10 cellular contexts compared by ENCODE assay signal in the genomic region with DNA sequence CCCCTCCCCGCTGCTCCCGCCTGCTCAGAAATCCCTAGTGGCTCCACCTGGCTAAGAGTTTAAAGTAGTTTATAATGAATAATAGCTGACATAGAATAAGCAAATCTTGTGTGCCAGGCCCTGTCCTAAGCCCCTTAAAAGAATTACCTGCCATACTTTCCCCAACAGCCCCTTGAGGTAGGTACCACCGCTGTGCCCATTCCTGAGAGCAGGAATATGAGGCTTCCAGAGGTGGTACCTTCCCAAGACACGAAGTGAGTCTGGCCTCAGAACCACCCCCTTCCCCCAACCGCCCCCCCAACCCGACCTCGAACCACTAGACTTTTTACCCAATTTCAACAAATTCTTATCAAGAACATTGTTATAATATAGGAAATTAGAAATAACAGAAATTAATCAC. TPM values are rescaled to one million over a fixed set of nuclear protein-coding genes. Genes with fewer than 3 reads are reported as not detected.
A peak's percentile ranks its signal among the peaks of the same experiment; 100 is the strongest.
DNase-seq lines count a peak whose midpoint lies in the region; ATAC-seq and TF ChIP-seq lines count a peak whose summit lies in the region.
"Had no signal": no experiment of that assay in that cellular context is flagged by ENCODE, and none has a peak within 500 bp of the region (broad histone marks: within the 10 kb centered on the region; RNA-seq: fewer than 3 reads in every experiment).

No MANE protein-coding gene starts in this region.

- H3K4me1 ChIP-seq in SK-N-SH (ENCODE audit: control insufficient read depth in 1 of 2, insufficient read depth in 2 of 2, low read depth in 1 of 2, low read length in 1 of 2), result peaks cover 0 to 13% of the 10 kb centered on the region in 2 experiments; a peak in 1 of 4 replicates
- H3K4me1 ChIP-seq in iPS-20b (ENCODE audit: insufficient read depth, low read length), result no peaks in the 10 kb centered on the region
- H3K4me1 ChIP-seq in gastroesophageal sphincter, result peaks cover 0 to 28% (median 10%) of the 10 kb centered on the region in 3 donors

- H3K27me3 ChIP-seq in SK-N-SH (ENCODE audit: insufficient read depth), result no peaks in the 10 kb centered on the region
- H3K27me3 ChIP-seq in iPS-20b (ENCODE audit: insufficient read depth, low read length), result peaks cover 50% of the 10 kb centered on the region
- no peaks in the 10 kb centered on the region for H3K27me3 ChIP-seq in gastroesophageal sphincter

- no peaks in the 10 kb centered on the region for H3K9me3 Mint-ChIP-seq in activated CD4-positive, alpha-beta memory T cell treated with anti-CD3 and anti-CD28 coated beads, Interleukin-2, amount 10 ng/mL, durations not matched to agents 7 days and 5 days
- no peaks in the 10 kb centered on the region for H3K9me3 Mint-ChIP-seq in stimulated activated naive B cell treated with anti-CD40 and anti-IgM and Interleukin-4, amounts not matched to agents 10 μg/mL and 1 μg/mL and 100 μg/mL, for 72 hours

- H4K20me1 ChIP-seq in SK-N-SH (ENCODE audit: insufficient read depth), result 0 out of 2 replicates have a peak, but pooled peaks cover 6% of the 10 kb centered on the region

- no peak overlapping the region for H3K27ac Mint-ChIP-seq in activated CD4-positive, alpha-beta memory T cell treated with anti-CD3 and anti-CD28 coated beads, Interleukin-2, amount 10 ng/mL, durations not matched to agents 7 days and 5 days
- no peak overlapping the region for H3K27ac Mint-ChIP-seq in stimulated activated naive B cell treated with anti-CD40 and anti-IgM and Interleukin-4, amounts not matched to agents 10 μg/mL and 1 μg/mL and 100 μg/mL, for 72 hours

- 96% methylated on average over 7 of the region's 7 CpGs for WGBS in SK-N-SH (ENCODE audit: low lambda C conversion rate)
- 69 to 71% methylated on average over 3 to 6 of the region's 7 CpGs for WGBS in gastroesophageal sphincter (ENCODE audit: low coverage in 1 of 2), 2 donors

- no peak for TF ChIP-seq RAD21 in SK-N-SH (IDR thresholded peaks at IDR 0.05; ENCODE audit: low read length)

- no peak for TF ChIP-seq POLR2A in gastroesophageal sphincter (IDR thresholded peaks at IDR 0.05)

- peaks cover 14% of the 10 kb centered on the region for H3K27me3 Mint-ChIP-seq in activated CD4-positive, alpha-beta memory T cell treated with anti-CD3 and anti-CD28 coated beads, Interleukin-2, amount 10 ng/mL, durations not matched to agents 7 days and 5 days
- H3K27me3 Mint-ChIP-seq in stimulated activated naive B cell treated with anti-CD40 and anti-IgM and Interleukin-4, amounts not matched to agents 10 μg/mL and 1 μg/mL and 100 μg/mL, for 72 hours, result no peaks in the 10 kb centered on the region

- H3K4me3 ChIP-seq in SK-N-SH (ENCODE audit: low read depth in 2 of 2, low read length in 1 of 2), result peak overlapping the region; percentile 79 to 86
- peak overlapping the region; percentile 84; the same call in 1 of the 2 replicates for H3K4me3 ChIP-seq in iPS-20b (ENCODE audit: low read length)
- H3K4me3 ChIP-seq in gastroesophageal sphincter, result peak overlapping the region in 1 of 2 donors; percentile 90

- POLR2A ChIA-PET in SK-N-SH (lab: Yijun Ruan, JAX), result no interaction called here
- POLR2A ChIA-PET in activated CD4-positive, alpha-beta memory T cell treated with anti-CD3 and anti-CD28 coated beads, Interleukin-2, amount 10 ng/mL, durations not matched to agents 7 days and 5 days (lab: Charles Lee), result interaction anchor here (1.0 to 2.5 kb wide), 3 partner anchors 16 to 116 kb away, joined by 3 to 10 read pairs (median 3); a partner anchor contains a TSS

- peaks cover 11% of the 10 kb centered on the region for H3K4me1 Mint-ChIP-seq in activated CD4-positive, alpha-beta memory T cell treated with anti-CD3 and anti-CD28 coated beads, Interleukin-2, amount 10 ng/mL, durations not matched to agents 7 days and 5 days
- peaks cover 39 to 55% of the 10 kb centered on the region in 2 donors for H3K4me1 Mint-ChIP-seq in stimulated activated naive B cell treated with anti-CD40 and anti-IgM and Interleukin-4, amounts not matched to agents 10 μg/mL and 1 μg/mL and 100 μg/mL, for 72 hours

- H3K9me3 ChIP-seq in SK-N-SH (no peaks in the 10 kb centered on the region), iPS-20b (ENCODE audit: insufficient read depth, low read depth, low read length) (no peaks in the 10 kb centered on the region), gastroesophageal sphincter (no peaks in the 10 kb centered on the region)

- H3K27ac ChIP-seq in SK-N-SH (ENCODE audit: low read depth in 2 of 2, low read length in 1 of 2) (no peak overlapping the region), iPS-20b (ENCODE audit: low read length) (no peak overlapping the region), gastroesophageal sphincter (peak overlapping the region in 2 of 4 donors; percentile 86 to 90)

- no peak for TF ChIP-seq EP300 in SK-N-SH (IDR thresholded peaks at IDR 0.05; ENCODE audit: borderline replicate concordance in 1 of 2, low read depth in 1 of 2, low read length in 1 of 2)
- no peak for TF ChIP-seq EP300 in gastroesophageal sphincter (IDR thresholded peaks at IDR 0.05)

- CTCF ChIA-PET in SK-N-SH (lab: Yijun Ruan, JAX), result interaction anchor here (1.0 to 2.8 kb wide), 7 partner anchors 11 to 72 kb away, joined by 3 to 17 read pairs (median 8); a partner anchor contains a TSS
- CTCF ChIA-PET in activated CD4-positive, alpha-beta memory T cell treated with anti-CD3 and anti-CD28 coated beads, Interleukin-2, amount 10 ng/mL, durations not matched to agents 7 days and 5 days (lab: Charles Lee), result interaction anchor here (0.8 to 3.0 kb wide), 4 partner anchors 16 to 68 kb away, joined by 3 to 25 read pairs (median 4); a partner anchor contains a TSS

- H3K36me3 Mint-ChIP-seq in activated CD4-positive, alpha-beta memory T cell treated with anti-CD3 and anti-CD28 coated beads, Interleukin-2, amount 10 ng/mL, durations not matched to agents 7 days and 5 days (ENCODE audit: low read depth), result no peaks in the 10 kb centered on the region
- peaks cover 9 to 24% of the 10 kb centered on the region in 2 donors for H3K36me3 Mint-ChIP-seq in stimulated activated naive B cell treated with anti-CD40 and anti-IgM and Interleukin-4, amounts not matched to agents 10 μg/mL and 1 μg/mL and 100 μg/mL, for 72 hours

- TF ChIP-seq CTCF in SK-N-SH (IDR thresholded peaks at IDR 0.05) (no peak), gastroesophageal sphincter (IDR thresholded peaks at IDR 0.05) (no peak)

- H3F3A ChIP-seq in SK-N-SH (replicated peaks; ENCODE audit: insufficient read depth), result no peaks in the 10 kb centered on the region

- H3K9me2 ChIP-seq in SK-N-SH, result no peaks in the 10 kb centered on the region

- H3K4me3 Mint-ChIP-seq in activated CD4-positive, alpha-beta memory T cell treated with anti-CD3 and anti-CD28 coated beads, Interleukin-2, amount 10 ng/mL, durations not matched to agents 7 days and 5 days, result peak overlapping the region; percentile 84
- peak overlapping the region; percentile 91 to 96 for H3K4me3 Mint-ChIP-seq in stimulated activated naive B cell treated with anti-CD40 and anti-IgM and Interleukin-4, amounts not matched to agents 10 μg/mL and 1 μg/mL and 100 μg/mL, for 72 hours

- peaks cover 20% of the 10 kb centered on the region; the same call in 1 of the 2 replicates for H3K79me2 ChIP-seq in SK-N-SH (ENCODE audit: insufficient read depth)

- H2AFZ ChIP-seq in SK-N-SH (ENCODE audit: low read depth), result no peak overlapping the region

- H3K36me3 ChIP-seq in SK-N-SH (replicated peaks in 1 of 2; ENCODE audit: control insufficient read depth in 1 of 2, insufficient read depth in 2 of 2, low read length in 1 of 2) (no peaks in the 10 kb centered on the region), iPS-20b (ENCODE audit: insufficient read depth, low read depth, low read length) (no peaks in the 10 kb centered on the region), gastroesophageal sphincter (no peaks in the 10 kb centered on the region)

- ATAC-seq in SK-N-SH treated with all-trans-retinoic acid at 6 μM for 48 hours (no peak), gastroesophageal sphincter (no peak)
- ATAC-seq in stimulated activated naive B cell treated with anti-CD40 and anti-IgM and Interleukin-4, amounts not matched to agents 10 μg/mL and 1 μg/mL and 100 μg/mL, for 72 hours (replicated peaks), result no peak
- ATAC-seq in activated CD4-positive, CD25-positive, alpha-beta regulatory T cell treated with anti-CD3 and anti-CD28 coated beads, Interleukin-2, amount 50 U/mL, for 24 hours, result no peak

- peak overlapping the region; percentile 98 for H3K4me2 ChIP-seq in SK-N-SH

- DNase-seq in SK-N-SH (no peak), NCI-H2081 (lab: John Stamatoyannopoulos, UW) (no peak)
- DNase-seq in activated CD4-positive, alpha-beta memory T cell treated with anti-CD3 and anti-CD28 coated beads, Interleukin-2, amount 10 ng/mL, durations not matched to agents 7 days and 5 days, result no peak
- no peak for DNase-seq in stimulated activated naive B cell treated with anti-CD40 and anti-IgM and Interleukin-4, amounts not matched to agents 10 μg/mL and 1 μg/mL and 100 μg/mL, for 72 hours
- DNase-seq: 8988T had no signal

- no peak overlapping the region for H3K9ac ChIP-seq in SK-N-SH
- H3K9ac ChIP-seq in iPS-20b (ENCODE audit: low read depth, low read length), result no peak overlapping the region

TF ChIP-seq in SK-N-SH, 30 proteins besides CTCF, POLR2A, EP300 and RAD21 (continues in another document):
- TF ChIP-seq RXRA (IDR thresholded peaks at IDR 0.05; ENCODE audit: borderline replicate concordance, low read depth) (no peak), NFIC (IDR thresholded peaks at IDR 0.05; ENCODE audit: borderline replicate concordance) (no peak), GABPA (IDR thresholded peaks at IDR 0.05; ENCODE audit: low read depth) (no peak), TEAD4 (IDR thresholded peaks at IDR 0.05; ENCODE audit: borderline replicate concordance, insufficient read depth) (no peak)

RNA-seq across cellular contexts. Expression of a gene that starts 1.2 kb away (rescaled TPM):
- 10.7 and 14.8 TPM in 2 replicates for polyA plus RNA-seq in SK-N-SH (2012; rRNA removed)
- 10.0 and 11.4 TPM in 2 replicates for polyA plus RNA-seq in SK-N-SH (2012; cell fraction: cytosol; rRNA removed)
- 9.6 and 11.9 TPM in 2 replicates for polyA plus RNA-seq in SK-N-SH (2012; cell fraction: nucleus; rRNA removed)
- total RNA-seq in activated CD4-positive, alpha-beta memory T cell treated with anti-CD3 and anti-CD28 coated beads, Interleukin-2, amount 10 ng/mL, durations not matched to agents 7 days and 5 days, result 1 to 10 TPM; 4.5 to 6.1 TPM
- 10 to 100 TPM in 3 of 4 donors, 1 to 10 TPM in 1; 6.5 to 27.1 (median 17.6) TPM for total RNA-seq in gastroesophageal sphincter

RNA-seq across cellular contexts. Expression of a gene that starts 28.1 kb away (rescaled TPM):
- polyA plus RNA-seq in SK-N-SH (2012; rRNA removed), result not detected in 2 replicates
- not detected in 2 replicates for polyA plus RNA-seq in SK-N-SH (2012; cell fraction: cytosol; rRNA removed)
- not detected in 2 replicates for polyA plus RNA-seq in SK-N-SH (2012; cell fraction: nucleus; rRNA removed)
- total RNA-seq in activated CD4-positive, alpha-beta memory T cell treated with anti-CD3 and anti-CD28 coated beads, Interleukin-2, amount 10 ng/mL, durations not matched to agents 7 days and 5 days, result not detected
- total RNA-seq in gastroesophageal sphincter, result 1 to 10 TPM in 2 of 4 donors, under 1 TPM in 1, not detected in 1; 0.58 to 2.4 (median 1.3) TPM
- total RNA-seq: T-helper 2 cell treated with Interferon-gamma antibody and Interleukin-4, amounts not matched to agents 100 ng/mL and 5 ng/mL, for 36 hours had no signal
